ENCODE assay signal across 20 cellular contexts in the genomic region with DNA sequence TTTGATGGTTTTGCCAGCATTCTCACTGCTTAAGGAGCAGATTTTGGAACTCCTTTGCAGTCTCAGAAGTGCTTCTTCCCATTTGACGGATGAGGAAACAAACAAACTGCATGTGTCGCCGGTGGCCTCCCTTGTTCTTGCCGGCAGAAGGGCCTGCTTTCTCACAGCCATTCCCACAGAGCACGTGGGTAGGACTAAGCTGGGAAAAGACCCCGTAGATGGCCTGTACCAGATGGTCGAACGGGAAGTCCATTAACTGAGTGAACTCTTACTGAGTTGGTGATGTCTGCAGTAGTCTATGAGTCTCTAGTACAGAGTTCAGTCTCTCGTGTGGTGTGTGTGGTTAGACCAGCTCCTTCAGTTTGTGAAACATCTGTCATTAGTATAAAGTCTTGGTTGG.
DNase-seq lines count a peak whose midpoint lies in the region; ATAC-seq and TF ChIP-seq lines count a peak whose summit lies in the region.
"Had no signal": no experiment of that assay in that cellular context is flagged by ENCODE, and none has a peak within 500 bp of the region (broad histone marks: within the 10 kb centered on the region; RNA-seq: fewer than 3 reads in every experiment).

No MANE protein-coding gene starts in this region.

- no peak overlapping the region for H3K4me3 Mint-ChIP-seq in activated T-cell treated with anti-CD3 and anti-CD28 coated beads, Interleukin-2, amount 50 U/mL, for 72 hours
- H3K4me3 Mint-ChIP-seq in activated T-cell treated with anti-CD3 and anti-CD28 coated beads, Interleukin-2, amount 50 U/mL, for 24 hours = no peak overlapping the region
- H3K4me3 Mint-ChIP-seq in nephron progenitor cell = no peak overlapping the region
- no peak overlapping the region for H3K4me3 Mint-ChIP-seq in progenitor cell of endocrine pancreas (ENCODE audit: low read depth)
- H3K4me3 Mint-ChIP-seq: CD8-positive, alpha-beta T cell; GM23338 had no signal

- H3K9me3 Mint-ChIP-seq in activated T-cell treated with anti-CD3 and anti-CD28 coated beads, Interleukin-2, amount 50 U/mL, for 72 hours = no peaks in the 10 kb centered on the region
- no peaks in the 10 kb centered on the region for H3K9me3 Mint-ChIP-seq in activated T-cell treated with anti-CD3 and anti-CD28 coated beads, Interleukin-2, amount 50 U/mL, for 24 hours
- H3K9me3 Mint-ChIP-seq in nephron progenitor cell (no peaks in the 10 kb centered on the region), progenitor cell of endocrine pancreas (ENCODE audit: low read depth) (no peaks in the 10 kb centered on the region)
- H3K9me3 Mint-ChIP-seq: CD8-positive, alpha-beta T cell; GM23338 had no signal

- H3K4me1 Mint-ChIP-seq in activated T-cell treated with anti-CD3 and anti-CD28 coated beads, Interleukin-2, amount 50 U/mL, for 72 hours (ENCODE audit: low read depth) = no peaks in the 10 kb centered on the region
- no peaks in the 10 kb centered on the region for H3K4me1 Mint-ChIP-seq in activated T-cell treated with anti-CD3 and anti-CD28 coated beads, Interleukin-2, amount 50 U/mL, for 24 hours (ENCODE audit: low read depth)
- H3K4me1 Mint-ChIP-seq in nephron progenitor cell (no peaks in the 10 kb centered on the region), progenitor cell of endocrine pancreas (ENCODE audit: low read depth) (no peaks in the 10 kb centered on the region)
- H3K4me1 Mint-ChIP-seq: GM23338 had no signal

- DNase-seq in activated T-cell treated with anti-CD3 and anti-CD28 coated beads, Interleukin-2, amount 50 U/mL, for 72 hours = no peak
- no peak for DNase-seq in activated T-cell treated with anti-CD3 and anti-CD28 coated beads, Interleukin-2, amount 50 U/mL, for 24 hours
- DNase-seq in ecto neural progenitor cell (ENCODE audit: low spot score) (peak; percentile 10), nephron progenitor cell (no peak), ureter (ENCODE audit: low spot score) (peak; percentile 18), H4 (ENCODE audit: low spot score) (no peak), progenitor cell of endocrine pancreas (ENCODE audit: low spot score, unreplicated experiment) (no peak)
- DNase-seq: Calu3, GF-D8, Kasumi-1, MM.1S, NCI-H1092 treated with DMSO at 0.1 percent for 48 hours, NCI-H2081, NCI-H446 treated with DMSO at 0.1 percent for 48 hours, NCI-H748 treated with DMSO at 0.1 percent for 48 hours, OCI-M1, SHP77 treated with DMSO at 0.1 percent for 48 hours had no signal

- TF ChIP-seq CTCF in nephron progenitor cell (IDR thresholded peaks at IDR 0.05) = no peak
- TF ChIP-seq CTCF in progenitor cell of endocrine pancreas (IDR thresholded peaks at IDR 0.05; ENCODE audit: unreplicated experiment) = no peak

- ATAC-seq in activated T-cell treated with anti-CD3 and anti-CD28 coated beads, Interleukin-2, amount 50 U/mL, for 72 hours (replicated peaks in 1 of 2) = no peak
- ATAC-seq: A549; CD8-positive, alpha-beta T cell; GM23338 had no signal

- H3K27me3 Mint-ChIP-seq in activated T-cell treated with anti-CD3 and anti-CD28 coated beads, Interleukin-2, amount 50 U/mL, for 72 hours (ENCODE audit: low read depth) = no peaks in the 10 kb centered on the region
- H3K27me3 Mint-ChIP-seq in activated T-cell treated with anti-CD3 and anti-CD28 coated beads, Interleukin-2, amount 50 U/mL, for 24 hours = no peaks in the 10 kb centered on the region
- H3K27me3 Mint-ChIP-seq in nephron progenitor cell (ENCODE audit: low read depth, poor library complexity) (peaks cover 2% of the 10 kb centered on the region), progenitor cell of endocrine pancreas (no peaks in the 10 kb centered on the region)

- peak overlapping the region; percentile 20 for H3K27ac Mint-ChIP-seq in activated T-cell treated with anti-CD3 and anti-CD28 coated beads, Interleukin-2, amount 50 U/mL, for 72 hours
- H3K27ac Mint-ChIP-seq in activated T-cell treated with anti-CD3 and anti-CD28 coated beads, Interleukin-2, amount 50 U/mL, for 24 hours = no peak overlapping the region
- peak overlapping the region; percentile 89 for H3K27ac Mint-ChIP-seq in nephron progenitor cell
- no peak overlapping the region for H3K27ac Mint-ChIP-seq in progenitor cell of endocrine pancreas
- H3K27ac Mint-ChIP-seq: CD8-positive, alpha-beta T cell; GM23338 had no signal

- peaks cover 17 to 32% of the 10 kb centered on the region in 2 donors for H3K36me3 Mint-ChIP-seq in activated T-cell treated with anti-CD3 and anti-CD28 coated beads, Interleukin-2, amount 50 U/mL, for 72 hours (ENCODE audit: insufficient read depth in 2 of 2)
- peaks cover 95% of the 10 kb centered on the region for H3K36me3 Mint-ChIP-seq in activated T-cell treated with anti-CD3 and anti-CD28 coated beads, Interleukin-2, amount 50 U/mL, for 24 hours (ENCODE audit: low read depth)
- H3K36me3 Mint-ChIP-seq in nephron progenitor cell (ENCODE audit: low read depth) (peaks cover 74% of the 10 kb centered on the region), progenitor cell of endocrine pancreas (ENCODE audit: insufficient read depth) (peaks cover 31% of the 10 kb centered on the region)

Comparison
In these comparisons a context has a peak if more than half of its experiments do, and no peak if none do; other contexts are left out.
1. H3K27ac Mint-ChIP-seq: peak in activated T-cell treated with anti-CD3 and anti-CD28 coated beads, Interleukin-2, amount 50 U/mL, for 72 hours (single experiment) and nephron progenitor cell (single experiment); none in activated T-cell treated with anti-CD3 and anti-CD28 coated beads, Interleukin-2, amount 50 U/mL, for 24 hours (single experiment) and progenitor cell of endocrine pancreas (single experiment).
2. DNase-seq: peak in ecto neural progenitor cell (single experiment) and ureter (single experiment); none in activated T-cell treated with anti-CD3 and anti-CD28 coated beads, Interleukin-2, amount 50 U/mL, for 72 hours (0 of 2), activated T-cell treated with anti-CD3 and anti-CD28 coated beads, Interleukin-2, amount 50 U/mL, for 24 hours (single experiment), nephron progenitor cell (single experiment), H4 (single experiment) and progenitor cell of endocrine pancreas (single experiment).